9 cellular contexts compared by ENCODE assay signal in the genomic region with DNA sequence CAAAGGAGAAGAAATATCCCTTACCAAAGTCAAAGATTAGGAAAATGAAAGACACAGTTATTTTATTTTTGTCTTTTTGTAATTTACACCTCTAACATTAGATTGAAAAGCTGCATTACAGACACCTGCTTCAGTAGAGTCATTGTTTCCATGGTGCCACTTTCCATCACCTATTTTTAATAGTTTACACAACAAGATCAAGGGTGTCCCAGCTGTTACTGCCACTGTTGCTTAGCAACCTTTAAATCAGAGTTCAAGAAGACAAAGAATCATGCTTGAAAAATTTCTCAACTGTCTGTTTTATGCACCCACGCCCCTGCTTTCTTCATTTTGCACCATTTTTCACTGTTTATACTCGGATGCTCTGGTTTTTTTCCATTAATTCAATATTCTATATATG.
DNase-seq lines count a peak whose midpoint lies in the region; ATAC-seq, FAIRE-seq and TF ChIP-seq lines count a peak whose summit lies in the region.
"Had no signal": no experiment of that assay in that cellular context is flagged by ENCODE, and none has a peak within 500 bp of the region (broad histone marks: within the 10 kb centered on the region; RNA-seq: fewer than 3 reads in every experiment).

No MANE protein-coding gene starts in this region.

- DNase-seq in D721Med (ENCODE audit: insufficient read length, low spot score) (no peak), HT-29 (ENCODE audit: low spot score) (peak; percentile 78), lung microvascular endothelial cell (ENCODE audit: low read depth in 2 of 2) (peak; percentile 48 to 49), Calu3 (no peak), thyroid gland (no peak), posterior cingulate gyrus (no peak)

- intact Hi-C loops in Calu3 (cut with micrococcal nuclease; ENCODE audit: unreplicated experiment) (no loop called here), thyroid gland (cut with DNase I) (no loop called here), posterior cingulate gyrus (cut with DNase I) (no loop called here)

- H3K36me3 ChIP-seq in SU-DHL-6 (ENCODE audit: low read length) = peaks cover 10% of the 10 kb centered on the region; the same call in 1 of the 2 replicates
- H3K36me3 ChIP-seq in thyroid gland = no peaks in the 10 kb centered on the region

- H3K27me3 ChIP-seq in SU-DHL-6 (ENCODE audit: low read length) (no peaks in the 10 kb centered on the region), thyroid gland (no peaks in the 10 kb centered on the region)

- WGBS in thyroid gland, 2 donors = 31 to 52% methylated on average over 2 of the region's 2 CpGs

- H3K79me2 ChIP-seq in SU-DHL-6 (ENCODE audit: insufficient read depth, low read length) = no peaks in the 10 kb centered on the region

- no peaks in the 10 kb centered on the region for H4K20me1 ChIP-seq in SU-DHL-6 (ENCODE audit: low read depth, low read length)

- H3K27ac ChIP-seq in SU-DHL-6 (ENCODE audit: low read depth, low read length) (peak overlapping the region; percentile 75), thyroid gland (no peak overlapping the region)

- H3K4me2 ChIP-seq in SU-DHL-6 (ENCODE audit: low read depth, low read length, poor library complexity, severe bottlenecking) = peak overlapping the region; percentile 68

- H3K9me3 ChIP-seq in SU-DHL-6 (ENCODE audit: insufficient read depth, low read length) (no peaks in the 10 kb centered on the region; the same call in 1 of the 2 replicates), thyroid gland (no peaks in the 10 kb centered on the region)

- H3K27me3 Mint-ChIP-seq in Calu3 (ENCODE audit: unreplicated experiment) = no peaks in the 10 kb centered on the region

- no peak overlapping the region for H3K27ac Mint-ChIP-seq in Calu3 (ENCODE audit: unreplicated experiment)

- 0 out of 2 replicates have a peak, but pooled peaks cover 4% of the 10 kb centered on the region for H3F3A ChIP-seq in SU-DHL-6 (ENCODE audit: insufficient read depth)

- H3K4me3 Mint-ChIP-seq in Calu3 (ENCODE audit: low read depth, unreplicated experiment) = no peak overlapping the region

- peak overlapping the region; percentile 31; the same call in 1 of the 2 replicates for H3K9ac ChIP-seq in SU-DHL-6 (ENCODE audit: low read length)

- TF ChIP-seq POLR2A in thyroid gland (IDR thresholded peaks at IDR 0.05) = no peak

- TF ChIP-seq CTCF in D721Med (IDR thresholded peaks at IDR 0.05; ENCODE audit: insufficient read depth, missing control alignments) = no peak
- no peak for TF ChIP-seq CTCF in SU-DHL-6 (IDR thresholded peaks at IDR 0.05; ENCODE audit: insufficient read depth, low read length, poor library complexity, severe bottlenecking)
- no peak for TF ChIP-seq CTCF in Calu3 (IDR thresholded peaks at IDR 0.05; ENCODE audit: unreplicated experiment)
- TF ChIP-seq CTCF in thyroid gland (IDR thresholded peaks at IDR 0.05) = no peak

- ATAC-seq in GM21367 (IDR thresholded peaks at IDR 0.05; ENCODE audit: unreplicated experiment) = peak; percentile 68

- no peaks in the 10 kb centered on the region for H3K9me2 ChIP-seq in SU-DHL-6 (replicated peaks; ENCODE audit: insufficient read depth, low read length)

- no TSS peak for BruUV-seq in Calu3 (replicated peaks; lab: Mats Ljungman, UMichigan)

- H3K4me3 ChIP-seq in SU-DHL-6 (ENCODE audit: insufficient read depth, low read length, poor library complexity, severe bottlenecking) (peak overlapping the region; percentile 24), thyroid gland (replicated peaks in 1 of 3) (no peak overlapping the region)

- peak overlapping the region; percentile 44 for H2AFZ ChIP-seq in SU-DHL-6 (ENCODE audit: low read depth, low read length, severe bottlenecking)

- no peaks in the 10 kb centered on the region for H3K36me3 Mint-ChIP-seq in Calu3 (ENCODE audit: insufficient read depth, unreplicated experiment)

- CTCF ChIA-PET in Calu3 (lab: Charles Lee) = interaction anchor here (0.6 kb wide), 1 partner anchor 1920 kb away, joined by 3 read pairs; no protein-coding TSS in a partner anchor

- no peaks in the 10 kb centered on the region for H3K9me3 Mint-ChIP-seq in Calu3 (ENCODE audit: low read depth, unreplicated experiment)

- H3K4me1 Mint-ChIP-seq in Calu3 (ENCODE audit: low read depth, unreplicated experiment) = no peaks in the 10 kb centered on the region

- H3K4me1 ChIP-seq in thyroid gland = peaks cover 6 to 7% of the 10 kb centered on the region in 2 donors

- peak; percentile 73 for FAIRE-seq in D721Med (lab: Jason Lieb, UNC)
- FAIRE-seq: GM18507 had no signal

Comparison
In these comparisons a context has a peak if more than half of its experiments do, and no peak if none do; other contexts are left out.
1. DNase-seq: peak in HT-29 (single experiment) and lung microvascular endothelial cell (2 of 2); none in D721Med (single experiment), Calu3 (single experiment), thyroid gland (0 of 2) and posterior cingulate gyrus (0 of 10).